In genomic region chr14:99602788-99603415, GRCh38 we compare ENCODE assay signal across 9 cellular contexts. TPM values are rescaled to one million over a fixed set of nuclear protein-coding genes. Genes with fewer than 3 reads are reported as not detected.
A peak's percentile ranks its signal among the peaks of the same experiment; 100 is the strongest.
DNase-seq lines count a peak whose midpoint lies in the region; ATAC-seq and TF ChIP-seq lines count a peak whose summit lies in the region.
"Had no signal": no experiment of that assay in that cellular context is flagged by ENCODE, and none has a peak within 500 bp of the region (broad histone marks: within the 10 kb centered on the region; RNA-seq: fewer than 3 reads in every experiment).

No MANE protein-coding gene starts in this region.

- WGBS in psoas muscle, 3 donors, result 44 to 49% (median 48%) methylated on average over 20 to 53 of the region's 53 CpGs
- 38 to 66% methylated on average over 10 to 18 of the region's 53 CpGs for WGBS in lower leg skin, 2 donors

- H3K9ac ChIP-seq in ES-I3 (ENCODE audit: low read depth, low read length), result peak overlapping the region; percentile 46; the same call in 1 of the 2 replicates

- intact Hi-C loops in psoas muscle (cut with DNase I) (no loop called here), lower leg skin (cut with DNase I; ENCODE audit: low total_unique reads) (no loop called here)

- H3K4me3 ChIP-seq in RWPE2 (ENCODE audit: severe bottlenecking) (peak overlapping the region; percentile 57), fibroblast of the aortic adventitia (ENCODE audit: low read depth, low read length) (peak overlapping the region; percentile 59), psoas muscle (peak overlapping the region; percentile 68), lower leg skin (ENCODE audit: low read depth, poor library complexity, severe bottlenecking) (no peak overlapping the region)

- H3K27me3 ChIP-seq in RWPE2 (ENCODE audit: insufficient read depth, poor library complexity, severe bottlenecking) (no peaks in the 10 kb centered on the region), psoas muscle (ENCODE audit: insufficient read depth in 3 of 3, low read length in 2 of 3) (no peaks in the 10 kb centered on the region)

- H3K36me3 ChIP-seq in ES-I3 (ENCODE audit: insufficient read depth, low read length) (no peaks in the 10 kb centered on the region), RWPE2 (ENCODE audit: low read depth) (peaks cover 11% of the 10 kb centered on the region), psoas muscle (ENCODE audit: insufficient read depth in 1 of 2, low read depth in 1 of 2) (no peaks in the 10 kb centered on the region)

- no peaks in the 10 kb centered on the region for H3K9me3 ChIP-seq in ES-I3 (ENCODE audit: control insufficient read depth, insufficient read depth, low read length)
- H3K9me3 ChIP-seq in RWPE2 (ENCODE audit: severe bottlenecking), result no peaks in the 10 kb centered on the region
- H3K9me3 ChIP-seq in psoas muscle, result no peaks in the 10 kb centered on the region

- TF ChIP-seq CTCF in RWPE2 (IDR thresholded peaks at IDR 0.05; ENCODE audit: poor library complexity, severe bottlenecking) (no peak), fibroblast of the aortic adventitia (IDR thresholded peaks at IDR 0.05; ENCODE audit: insufficient read depth, low read length) (no peak), psoas muscle (IDR thresholded peaks at IDR 0.05) (no peak), lower leg skin (IDR thresholded peaks at IDR 0.05) (no peak)

- ATAC-seq in RWPE2 (ENCODE audit: low read depth), result no peak
- ATAC-seq in psoas muscle, result no peak

- H3K27ac ChIP-seq in RWPE2 (ENCODE audit: poor library complexity, severe bottlenecking) (peak overlapping the region; percentile 87), psoas muscle (no peak overlapping the region)

- no peak for TF ChIP-seq POLR2A in lower leg skin (IDR thresholded peaks at IDR 0.05)

- DNase-seq in RWPE2 (ENCODE audit: low spot score), result no peak
- DNase-seq in fibroblast of the aortic adventitia (ENCODE audit: low read depth), result no peak
- DNase-seq in psoas muscle, result no peak
- no peak for DNase-seq in NCI-H146 treated with DMSO at 0.1 percent for 48 hours (lab: John Stamatoyannopoulos, UW; ENCODE audit: unreplicated experiment)
- no peak for DNase-seq in T-helper 9 cell
- no peak for DNase-seq in lower leg skin (ENCODE audit: low spot score in 2 of 2)
- no peak for DNase-seq in activated CD8-positive, alpha-beta memory T cell treated with anti-CD3 and anti-CD28 coated beads, Interleukin-2, amount 50 U/mL, for 4 hours
- DNase-seq: cortex of kidney had no signal

- H3K4me1 ChIP-seq in ES-I3 (ENCODE audit: insufficient read depth, low read length) (peaks cover 11% of the 10 kb centered on the region), RWPE2 (ENCODE audit: insufficient read depth, poor library complexity, severe bottlenecking) (peaks cover 23% of the 10 kb centered on the region), psoas muscle (peaks cover 18% of the 10 kb centered on the region)

RNA-seq across cellular contexts. Expression of gene CCDC85C, which starts 1.1 kb away (rescaled TPM):
- 2.9 and 3.4 TPM in 2 replicates for total RNA-seq in fibroblast of the aortic adventitia (ENCODE audit: low replicate concordance)
- total RNA-seq in psoas muscle, result 10 to 100 TPM in 2 of 4 donors, 1 to 10 TPM in 2; 5.8 to 21.0 (median 9.9) TPM
- polyA plus RNA-seq in psoas muscle, result 10 to 100 TPM in 1 of 3 donors, 1 to 10 TPM in 2; 1.8 to 10.8 (median 4.4) TPM
- 10 to 100 TPM; 17.2 to 47.7 (median 33.3) TPM for total RNA-seq in lower leg skin

RNA-seq across cellular contexts. Expression of gene HHIPL1, which starts 42.0 kb away (rescaled TPM):
- 4.4 and 5.1 TPM in 2 replicates for total RNA-seq in fibroblast of the aortic adventitia (ENCODE audit: low replicate concordance)
- under 1 TPM; 0.32 to 0.86 (median 0.62) TPM for total RNA-seq in psoas muscle
- under 1 TPM; 0.12 to 0.18 (median 0.17) TPM for polyA plus RNA-seq in psoas muscle
- total RNA-seq in lower leg skin, result 1 to 10 TPM in 2 of 4 donors, under 1 TPM in 2; 0.59 to 2.4 (median 0.92) TPM
